Comparison of ENCODE assay signal across 1 cellular context in the genomic region with DNA sequence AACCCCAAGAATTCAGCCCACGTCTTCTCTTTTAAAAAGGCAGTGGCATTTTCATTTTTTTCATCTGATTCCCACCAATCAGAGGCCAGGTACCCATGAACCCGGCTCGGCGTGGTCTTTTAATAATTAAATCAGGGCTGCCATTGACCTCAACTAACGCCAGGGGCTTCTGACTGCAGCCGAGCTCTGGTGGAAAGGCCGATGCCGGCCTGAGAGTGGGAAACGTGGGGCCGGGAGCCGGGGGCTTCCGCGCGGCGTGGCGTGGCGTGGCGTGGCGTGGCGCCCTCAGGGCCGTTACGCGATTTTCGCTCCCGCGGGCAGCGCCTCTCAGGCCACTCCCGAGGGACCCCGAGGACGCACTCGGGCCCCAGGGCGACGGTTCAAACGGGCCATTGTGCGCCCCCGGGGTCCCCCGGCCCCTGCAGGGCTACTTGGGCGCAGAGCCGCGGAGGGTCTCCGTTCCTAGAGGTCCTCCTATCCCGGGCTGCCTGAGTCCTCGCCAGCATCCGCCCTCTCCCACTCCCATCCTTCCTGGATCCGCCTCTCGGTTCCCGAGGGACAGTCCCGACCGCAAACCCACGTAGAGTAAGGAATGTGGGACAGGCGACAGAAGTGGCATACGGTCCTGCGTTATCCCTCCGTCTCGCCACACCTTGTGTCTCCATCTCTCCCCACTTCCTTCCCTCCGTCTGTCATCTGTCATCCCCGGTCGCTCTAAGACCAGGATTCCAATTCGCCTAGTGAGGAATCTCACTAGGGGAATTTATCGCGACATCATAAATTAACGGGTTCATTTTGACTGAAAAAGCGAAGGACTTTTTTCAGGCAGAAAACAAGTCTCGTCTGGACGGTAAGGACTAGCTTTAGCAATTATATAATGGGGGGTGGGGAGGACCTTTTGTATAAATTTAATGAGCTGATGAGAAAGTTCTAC.
TF ChIP-seq lines count a peak whose summit lies in the region.

No MANE protein-coding gene starts in this region.

TF ChIP-seq in K562, 482 proteins besides CTCF, POLR2A, EP300 and RAD21 (continued from another document and continues in another):
- TF ChIP-seq, protein P1, sequence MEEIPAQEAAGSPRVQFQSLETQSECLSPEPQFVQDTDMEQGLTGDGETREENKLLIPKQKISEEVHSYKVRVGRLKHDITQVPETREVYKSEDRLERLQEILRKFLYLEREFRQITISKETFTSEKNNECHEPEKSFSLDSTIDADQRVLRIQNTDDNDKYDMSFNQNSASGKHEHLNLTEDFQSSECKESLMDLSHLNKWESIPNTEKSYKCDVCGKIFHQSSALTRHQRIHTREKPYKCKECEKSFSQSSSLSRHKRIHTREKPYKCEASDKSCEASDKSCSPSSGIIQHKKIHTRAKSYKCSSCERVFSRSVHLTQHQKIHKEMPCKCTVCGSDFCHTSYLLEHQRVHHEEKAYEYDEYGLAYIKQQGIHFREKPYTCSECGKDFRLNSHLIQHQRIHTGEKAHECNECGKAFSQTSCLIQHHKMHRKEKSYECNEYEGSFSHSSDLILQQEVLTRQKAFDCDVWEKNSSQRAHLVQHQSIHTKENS (CRISPR knock-in tag; IDR thresholded peaks at IDR 0.05): no peak
- TF ChIP-seq SRSF1 (IDR thresholded peaks at IDR 0.05; ENCODE audit: low read depth, low read length): no peak
- no peak for TF ChIP-seq ZNF121 (CRISPR knock-in tag; conservative IDR thresholded peaks at IDR 0.05)
- no peak for TF ChIP-seq MED1 (CRISPR knock-in tag; IDR thresholded peaks at IDR 0.05; ENCODE audit: borderline replicate concordance)
- TF ChIP-seq, protein P2, sequence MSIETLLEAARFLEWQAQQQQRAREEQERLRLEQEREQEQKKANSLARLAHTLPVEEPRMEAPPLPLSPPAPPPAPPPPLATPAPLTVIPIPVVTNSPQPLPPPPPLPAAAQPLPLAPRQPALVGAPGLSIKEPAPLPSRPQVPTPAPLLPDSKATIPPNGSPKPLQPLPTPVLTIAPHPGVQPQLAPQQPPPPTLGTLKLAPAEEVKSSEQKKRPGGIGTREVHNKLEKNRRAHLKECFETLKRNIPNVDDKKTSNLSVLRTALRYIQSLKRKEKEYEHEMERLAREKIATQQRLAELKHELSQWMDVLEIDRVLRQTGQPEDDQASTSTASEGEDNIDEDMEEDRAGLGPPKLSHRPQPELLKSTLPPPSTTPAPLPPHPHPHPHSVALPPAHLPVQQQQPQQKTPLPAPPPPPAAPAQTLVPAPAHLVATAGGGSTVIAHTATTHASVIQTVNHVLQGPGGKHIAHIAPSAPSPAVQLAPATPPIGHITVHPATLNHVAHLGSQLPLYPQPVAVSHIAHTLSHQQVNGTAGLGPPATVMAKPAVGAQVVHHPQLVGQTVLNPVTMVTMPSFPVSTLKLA (conservative IDR thresholded peaks at IDR 0.05): peak; percentile 19 to 44; a peak in 2 of 4 replicates
- TF ChIP-seq, protein P3, sequence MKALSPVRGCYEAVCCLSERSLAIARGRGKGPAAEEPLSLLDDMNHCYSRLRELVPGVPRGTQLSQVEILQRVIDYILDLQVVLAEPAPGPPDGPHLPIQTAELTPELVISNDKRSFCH (CRISPR knock-in tag; IDR thresholded peaks at IDR 0.05): no peak
- TF ChIP-seq, protein P3 (tag; IDR thresholded peaks at IDR 0.05): no peak
- peak; percentile 89 for TF ChIP-seq ZBTB7A (IDR thresholded peaks at IDR 0.05; ENCODE audit: borderline replicate concordance, control insufficient read depth, low read depth, low read length)
- no peak for TF ChIP-seq ILK (tag; IDR thresholded peaks at IDR 0.05; ENCODE audit: borderline replicate concordance, low read depth)
- peak; percentile 72 for TF ChIP-seq CXXC5 (CRISPR knock-in tag; IDR thresholded peaks at IDR 0.05)
- TF ChIP-seq, protein P4, sequence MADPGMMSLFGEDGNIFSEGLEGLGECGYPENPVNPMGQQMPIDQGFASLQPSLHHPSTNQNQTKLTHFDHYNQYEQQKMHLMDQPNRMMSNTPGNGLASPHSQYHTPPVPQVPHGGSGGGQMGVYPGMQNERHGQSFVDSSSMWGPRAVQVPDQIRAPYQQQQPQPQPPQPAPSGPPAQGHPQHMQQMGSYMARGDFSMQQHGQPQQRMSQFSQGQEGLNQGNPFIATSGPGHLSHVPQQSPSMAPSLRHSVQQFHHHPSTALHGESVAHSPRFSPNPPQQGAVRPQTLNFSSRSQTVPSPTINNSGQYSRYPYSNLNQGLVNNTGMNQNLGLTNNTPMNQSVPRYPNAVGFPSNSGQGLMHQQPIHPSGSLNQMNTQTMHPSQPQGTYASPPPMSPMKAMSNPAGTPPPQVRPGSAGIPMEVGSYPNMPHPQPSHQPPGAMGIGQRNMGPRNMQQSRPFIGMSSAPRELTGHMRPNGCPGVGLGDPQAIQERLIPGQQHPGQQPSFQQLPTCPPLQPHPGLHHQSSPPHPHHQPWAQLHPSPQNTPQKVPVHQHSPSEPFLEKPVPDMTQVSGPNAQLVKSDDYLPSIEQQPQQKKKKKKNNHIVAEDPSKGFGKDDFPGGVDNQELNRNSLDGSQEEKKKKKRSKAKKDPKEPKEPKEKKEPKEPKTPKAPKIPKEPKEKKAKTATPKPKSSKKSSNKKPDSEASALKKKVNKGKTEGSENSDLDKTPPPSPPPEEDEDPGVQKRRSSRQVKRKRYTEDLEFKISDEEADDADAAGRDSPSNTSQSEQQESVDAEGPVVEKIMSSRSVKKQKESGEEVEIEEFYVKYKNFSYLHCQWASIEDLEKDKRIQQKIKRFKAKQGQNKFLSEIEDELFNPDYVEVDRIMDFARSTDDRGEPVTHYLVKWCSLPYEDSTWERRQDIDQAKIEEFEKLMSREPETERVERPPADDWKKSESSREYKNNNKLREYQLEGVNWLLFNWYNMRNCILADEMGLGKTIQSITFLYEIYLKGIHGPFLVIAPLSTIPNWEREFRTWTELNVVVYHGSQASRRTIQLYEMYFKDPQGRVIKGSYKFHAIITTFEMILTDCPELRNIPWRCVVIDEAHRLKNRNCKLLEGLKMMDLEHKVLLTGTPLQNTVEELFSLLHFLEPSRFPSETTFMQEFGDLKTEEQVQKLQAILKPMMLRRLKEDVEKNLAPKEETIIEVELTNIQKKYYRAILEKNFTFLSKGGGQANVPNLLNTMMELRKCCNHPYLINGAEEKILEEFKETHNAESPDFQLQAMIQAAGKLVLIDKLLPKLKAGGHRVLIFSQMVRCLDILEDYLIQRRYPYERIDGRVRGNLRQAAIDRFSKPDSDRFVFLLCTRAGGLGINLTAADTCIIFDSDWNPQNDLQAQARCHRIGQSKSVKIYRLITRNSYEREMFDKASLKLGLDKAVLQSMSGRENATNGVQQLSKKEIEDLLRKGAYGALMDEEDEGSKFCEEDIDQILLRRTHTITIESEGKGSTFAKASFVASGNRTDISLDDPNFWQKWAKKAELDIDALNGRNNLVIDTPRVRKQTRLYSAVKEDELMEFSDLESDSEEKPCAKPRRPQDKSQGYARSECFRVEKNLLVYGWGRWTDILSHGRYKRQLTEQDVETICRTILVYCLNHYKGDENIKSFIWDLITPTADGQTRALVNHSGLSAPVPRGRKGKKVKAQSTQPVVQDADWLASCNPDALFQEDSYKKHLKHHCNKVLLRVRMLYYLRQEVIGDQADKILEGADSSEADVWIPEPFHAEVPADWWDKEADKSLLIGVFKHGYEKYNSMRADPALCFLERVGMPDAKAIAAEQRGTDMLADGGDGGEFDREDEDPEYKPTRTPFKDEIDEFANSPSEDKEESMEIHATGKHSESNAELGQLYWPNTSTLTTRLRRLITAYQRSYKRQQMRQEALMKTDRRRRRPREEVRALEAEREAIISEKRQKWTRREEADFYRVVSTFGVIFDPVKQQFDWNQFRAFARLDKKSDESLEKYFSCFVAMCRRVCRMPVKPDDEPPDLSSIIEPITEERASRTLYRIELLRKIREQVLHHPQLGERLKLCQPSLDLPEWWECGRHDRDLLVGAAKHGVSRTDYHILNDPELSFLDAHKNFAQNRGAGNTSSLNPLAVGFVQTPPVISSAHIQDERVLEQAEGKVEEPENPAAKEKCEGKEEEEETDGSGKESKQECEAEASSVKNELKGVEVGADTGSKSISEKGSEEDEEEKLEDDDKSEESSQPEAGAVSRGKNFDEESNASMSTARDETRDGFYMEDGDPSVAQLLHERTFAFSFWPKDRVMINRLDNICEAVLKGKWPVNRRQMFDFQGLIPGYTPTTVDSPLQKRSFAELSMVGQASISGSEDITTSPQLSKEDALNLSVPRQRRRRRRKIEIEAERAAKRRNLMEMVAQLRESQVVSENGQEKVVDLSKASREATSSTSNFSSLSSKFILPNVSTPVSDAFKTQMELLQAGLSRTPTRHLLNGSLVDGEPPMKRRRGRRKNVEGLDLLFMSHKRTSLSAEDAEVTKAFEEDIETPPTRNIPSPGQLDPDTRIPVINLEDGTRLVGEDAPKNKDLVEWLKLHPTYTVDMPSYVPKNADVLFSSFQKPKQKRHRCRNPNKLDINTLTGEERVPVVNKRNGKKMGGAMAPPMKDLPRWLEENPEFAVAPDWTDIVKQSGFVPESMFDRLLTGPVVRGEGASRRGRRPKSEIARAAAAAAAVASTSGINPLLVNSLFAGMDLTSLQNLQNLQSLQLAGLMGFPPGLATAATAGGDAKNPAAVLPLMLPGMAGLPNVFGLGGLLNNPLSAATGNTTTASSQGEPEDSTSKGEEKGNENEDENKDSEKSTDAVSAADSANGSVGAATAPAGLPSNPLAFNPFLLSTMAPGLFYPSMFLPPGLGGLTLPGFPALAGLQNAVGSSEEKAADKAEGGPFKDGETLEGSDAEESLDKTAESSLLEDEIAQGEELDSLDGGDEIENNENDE (IDR thresholded peaks at IDR 0.05; ENCODE audit: low read depth, low read length): no peak
- TF ChIP-seq JUNB (CRISPR knock-in tag; conservative IDR thresholded peaks at IDR 0.05): no peak
- no peak for TF ChIP-seq ZNF124 (CRISPR knock-in tag; IDR thresholded peaks at IDR 0.05)
- TF ChIP-seq, protein P5, sequence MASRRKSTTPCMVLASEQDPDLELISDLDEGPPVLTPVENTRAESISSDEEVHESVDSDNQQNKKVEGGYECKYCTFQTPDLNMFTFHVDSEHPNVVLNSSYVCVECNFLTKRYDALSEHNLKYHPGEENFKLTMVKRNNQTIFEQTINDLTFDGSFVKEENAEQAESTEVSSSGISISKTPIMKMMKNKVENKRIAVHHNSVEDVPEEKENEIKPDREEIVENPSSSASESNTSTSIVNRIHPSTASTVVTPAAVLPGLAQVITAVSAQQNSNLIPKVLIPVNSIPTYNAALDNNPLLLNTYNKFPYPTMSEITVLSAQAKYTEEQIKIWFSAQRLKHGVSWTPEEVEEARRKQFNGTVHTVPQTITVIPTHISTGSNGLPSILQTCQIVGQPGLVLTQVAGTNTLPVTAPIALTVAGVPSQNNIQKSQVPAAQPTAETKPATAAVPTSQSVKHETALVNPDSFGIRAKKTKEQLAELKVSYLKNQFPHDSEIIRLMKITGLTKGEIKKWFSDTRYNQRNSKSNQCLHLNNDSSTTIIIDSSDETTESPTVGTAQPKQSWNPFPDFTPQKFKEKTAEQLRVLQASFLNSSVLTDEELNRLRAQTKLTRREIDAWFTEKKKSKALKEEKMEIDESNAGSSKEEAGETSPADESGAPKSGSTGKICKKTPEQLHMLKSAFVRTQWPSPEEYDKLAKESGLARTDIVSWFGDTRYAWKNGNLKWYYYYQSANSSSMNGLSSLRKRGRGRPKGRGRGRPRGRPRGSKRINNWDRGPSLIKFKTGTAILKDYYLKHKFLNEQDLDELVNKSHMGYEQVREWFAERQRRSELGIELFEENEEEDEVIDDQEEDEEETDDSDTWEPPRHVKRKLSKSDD (conservative IDR thresholded peaks at IDR 0.05; ENCODE audit: low read length): no peak
- no peak for TF ChIP-seq DNMT1 (IDR thresholded peaks at IDR 0.05)
- TF ChIP-seq ZNF586 (CRISPR knock-in tag; conservative IDR thresholded peaks at IDR 0.05): no peak
- TF ChIP-seq ETV5 (CRISPR knock-in tag; IDR thresholded peaks at IDR 0.05; ENCODE audit: low read depth): no peak
- 0 out of 2 replicates have a peak, but pooled peaks have one; percentile 25 for TF ChIP-seq NFRKB (IDR thresholded peaks at IDR 0.05; ENCODE audit: low read depth)
- TF ChIP-seq FOXA3 (CRISPR knock-in tag; conservative IDR thresholded peaks at IDR 0.05 in 1 of 2, IDR thresholded peaks at IDR 0.05 in 1 of 2): no peak
- no peak for TF ChIP-seq ZNF561 (CRISPR knock-in tag; conservative IDR thresholded peaks at IDR 0.05)
- TF ChIP-seq, protein P6, sequence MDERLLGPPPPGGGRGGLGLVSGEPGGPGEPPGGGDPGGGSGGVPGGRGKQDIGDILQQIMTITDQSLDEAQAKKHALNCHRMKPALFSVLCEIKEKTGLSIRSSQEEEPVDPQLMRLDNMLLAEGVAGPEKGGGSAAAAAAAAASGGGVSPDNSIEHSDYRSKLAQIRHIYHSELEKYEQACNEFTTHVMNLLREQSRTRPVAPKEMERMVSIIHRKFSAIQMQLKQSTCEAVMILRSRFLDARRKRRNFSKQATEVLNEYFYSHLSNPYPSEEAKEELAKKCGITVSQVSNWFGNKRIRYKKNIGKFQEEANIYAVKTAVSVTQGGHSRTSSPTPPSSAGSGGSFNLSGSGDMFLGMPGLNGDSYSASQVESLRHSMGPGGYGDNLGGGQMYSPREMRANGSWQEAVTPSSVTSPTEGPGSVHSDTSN (CRISPR knock-in tag; IDR thresholded peaks at IDR 0.05; ENCODE audit: low read depth): no peak
- TF ChIP-seq, protein P6 (tag; conservative IDR thresholded peaks at IDR 0.05; ENCODE audit: low read depth): 0 out of 2 replicates have a peak, but pooled peaks have one; percentile 11
- no peak for TF ChIP-seq NFIC (IDR thresholded peaks at IDR 0.05)
- TF ChIP-seq, protein P7, sequence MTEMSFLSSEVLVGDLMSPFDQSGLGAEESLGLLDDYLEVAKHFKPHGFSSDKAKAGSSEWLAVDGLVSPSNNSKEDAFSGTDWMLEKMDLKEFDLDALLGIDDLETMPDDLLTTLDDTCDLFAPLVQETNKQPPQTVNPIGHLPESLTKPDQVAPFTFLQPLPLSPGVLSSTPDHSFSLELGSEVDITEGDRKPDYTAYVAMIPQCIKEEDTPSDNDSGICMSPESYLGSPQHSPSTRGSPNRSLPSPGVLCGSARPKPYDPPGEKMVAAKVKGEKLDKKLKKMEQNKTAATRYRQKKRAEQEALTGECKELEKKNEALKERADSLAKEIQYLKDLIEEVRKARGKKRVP (CRISPR knock-in tag; IDR thresholded peaks at IDR 0.05): no peak
- TF ChIP-seq CHD1 (IDR thresholded peaks at IDR 0.05; ENCODE audit: low read length): no peak
- peak; percentile 86 for TF ChIP-seq POLR2G (IDR thresholded peaks at IDR 0.05; ENCODE audit: low read depth, low read length)
- TF ChIP-seq ZNF263 (CRISPR knock-in tag; IDR thresholded peaks at IDR 0.05; ENCODE audit: borderline replicate concordance): no peak
